Comparison of ENCODE assay signal across 9 cellular contexts in genomic region chr19:48329167-48329891, GRCh38. TPM values are rescaled to one million over a fixed set of nuclear protein-coding genes. Genes with fewer than 3 reads are reported as not detected.
DNase-seq lines count a peak whose midpoint lies in the region; FAIRE-seq and TF ChIP-seq lines count a peak whose summit lies in the region.
"Had no signal": no experiment of that assay in that cellular context is flagged by ENCODE, and none has a peak within 500 bp of the region (broad histone marks: within the 10 kb centered on the region; RNA-seq: fewer than 3 reads in every experiment).

No MANE protein-coding gene starts in this region.

- intact Hi-C loops in activated CD4-positive, alpha-beta T cell treated with anti-CD3 and anti-CD28 coated beads, Interleukin-2, amount 10 ng/mL, durations not matched to agents 24 days and 14 days (cut with micrococcal nuclease), result no loop called here
- intact Hi-C loops in endothelial cell of umbilical vein (cut with micrococcal nuclease), result no loop called here
- intact Hi-C loops in PC-9 (cut with micrococcal nuclease; ENCODE audit: unreplicated experiment), result no loop called here

- H3K9me1 ChIP-seq in endothelial cell of umbilical vein (replicated peaks; ENCODE audit: control insufficient read depth, extremely low read depth, insufficient read depth, low read length), result no peaks in the 10 kb centered on the region

- CTCF ChIA-PET in endothelial cell of umbilical vein (lab: Charles Lee) (interaction anchor here (2.1 to 2.2 kb wide), 2 partner anchors 9 to 15 kb away, joined by 6 to 8 read pairs; no protein-coding TSS in a partner anchor), PC-9 (lab: Charles Lee) (no interaction called here)

- H3K36me3 ChIP-seq in endothelial cell of umbilical vein (ENCODE audit: control insufficient read depth in 2 of 2, extremely low read depth in 1 of 2, insufficient read depth in 2 of 2, low read length in 2 of 2) (no peaks in the 10 kb centered on the region), rectal smooth muscle tissue (ENCODE audit: control insufficient read depth, insufficient read depth, low read length) (peaks cover 4% of the 10 kb centered on the region), PC-9 (ENCODE audit: low read depth) (no peaks in the 10 kb centered on the region)

- no peak overlapping the region for H3K27ac ChIP-seq in endothelial cell of umbilical vein (ENCODE audit: insufficient read depth, low read depth, low read length)
- peak overlapping the region; percentile 77 for H3K27ac ChIP-seq in rectal smooth muscle tissue (ENCODE audit: low read depth, low read length)
- no peak overlapping the region for H3K27ac ChIP-seq in PC-9

- no peaks in the 10 kb centered on the region for H3K9me2 ChIP-seq in PC-9 (ENCODE audit: insufficient read depth)

- POLR2A ChIA-PET in endothelial cell of umbilical vein (lab: Charles Lee) (no interaction called here), PC-9 (lab: Charles Lee; ENCODE audit: unreplicated experiment) (interaction anchor here (0.7 kb wide), 1 partner anchor 173 kb away, joined by 3 read pairs; no protein-coding TSS in a partner anchor)

- H3K4me1 Mint-ChIP-seq in activated CD4-positive, alpha-beta T cell treated with anti-CD3 and anti-CD28 coated beads, Interleukin-2, amount 10 ng/mL, durations not matched to agents 24 days and 14 days, result peaks cover 67% of the 10 kb centered on the region

- H3K9me3 Mint-ChIP-seq in activated CD4-positive, alpha-beta T cell treated with anti-CD3 and anti-CD28 coated beads, Interleukin-2, amount 10 ng/mL, durations not matched to agents 24 days and 14 days, result no peaks in the 10 kb centered on the region

- peaks cover 44% of the 10 kb centered on the region for H3F3A ChIP-seq in PC-9 (ENCODE audit: insufficient read depth, low read depth)

- H3K4me1 ChIP-seq in endothelial cell of umbilical vein (ENCODE audit: control insufficient read depth, extremely low read depth, insufficient read depth, low read length) (peaks cover 24% of the 10 kb centered on the region), rectal smooth muscle tissue (ENCODE audit: control insufficient read depth, insufficient read depth, low read length) (peaks cover 39% of the 10 kb centered on the region), PC-9 (replicated peaks; ENCODE audit: insufficient read depth) (peaks cover 35% of the 10 kb centered on the region)

- no peak for TF ChIP-seq CTCF in endothelial cell of umbilical vein (IDR thresholded peaks at IDR 0.05; ENCODE audit: extremely low read depth in 1 of 2, insufficient read depth in 1 of 2, low read depth in 1 of 2, low read length in 2 of 2)
- TF ChIP-seq CTCF in PC-9 (conservative IDR thresholded peaks at IDR 0.05), result no peak

- peak overlapping the region; percentile 86 for H3K4me3 Mint-ChIP-seq in activated CD4-positive, alpha-beta T cell treated with anti-CD3 and anti-CD28 coated beads, Interleukin-2, amount 10 ng/mL, durations not matched to agents 24 days and 14 days

- H3K27ac Mint-ChIP-seq in activated CD4-positive, alpha-beta T cell treated with anti-CD3 and anti-CD28 coated beads, Interleukin-2, amount 10 ng/mL, durations not matched to agents 24 days and 14 days, result peak overlapping the region; percentile 72

- H3K27me3 Mint-ChIP-seq in activated CD4-positive, alpha-beta T cell treated with anti-CD3 and anti-CD28 coated beads, Interleukin-2, amount 10 ng/mL, durations not matched to agents 24 days and 14 days, result no peaks in the 10 kb centered on the region

- H3K9me3 ChIP-seq in endothelial cell of umbilical vein (replicated peaks; ENCODE audit: control insufficient read depth, insufficient read depth, low read length), result no peaks in the 10 kb centered on the region
- H3K9me3 ChIP-seq in PC-9 (ENCODE audit: insufficient read depth, low read depth), result no peaks in the 10 kb centered on the region

- no peak for TF ChIP-seq POLR2A in endothelial cell of umbilical vein (IDR thresholded peaks at IDR 0.05; ENCODE audit: low read depth, low read length)

- peak; percentile 52 for FAIRE-seq in endothelial cell of umbilical vein (lab: Jason Lieb, UNC)

- H3K36me3 Mint-ChIP-seq in activated CD4-positive, alpha-beta T cell treated with anti-CD3 and anti-CD28 coated beads, Interleukin-2, amount 10 ng/mL, durations not matched to agents 24 days and 14 days (ENCODE audit: low read depth), result peaks cover 53% of the 10 kb centered on the region

- BruUV-seq in endothelial cell of umbilical vein (replicated peaks; lab: Mats Ljungman, UMichigan) (no TSS peak), PC-9 (replicated peaks; lab: Mats Ljungman, UMichigan) (no TSS peak)

- H3K27me3 ChIP-seq in endothelial cell of umbilical vein (ENCODE audit: control insufficient read depth in 2 of 2, insufficient read depth in 2 of 2, low read length in 2 of 2), result no peaks in the 10 kb centered on the region
- no peaks in the 10 kb centered on the region for H3K27me3 ChIP-seq in rectal smooth muscle tissue (ENCODE audit: control insufficient read depth, insufficient read depth, low read length)
- H3K27me3 ChIP-seq in PC-9 (ENCODE audit: insufficient read depth, low read depth), result no peaks in the 10 kb centered on the region

- no peak overlapping the region for H2AFZ ChIP-seq in endothelial cell of umbilical vein (ENCODE audit: low read depth, low read length)
- H2AFZ ChIP-seq in PC-9, result no peak overlapping the region

- DNase-seq in AG08396 (ENCODE audit: low spot score), result peak; percentile 57
- peak; percentile 32 for DNase-seq in HT1080 (ENCODE audit: low read depth)
- peak; percentile 81 for DNase-seq in activated CD4-positive, alpha-beta T cell treated with anti-CD3 and anti-CD28 coated beads, Interleukin-2, amount 10 ng/mL, durations not matched to agents 24 days and 14 days
- DNase-seq in endothelial cell of umbilical vein (ENCODE audit: low read depth, low spot score), result no peak
- no peak for DNase-seq in D341Med (ENCODE audit: low spot score)
- no peak for DNase-seq in PC-9
- no peak for DNase-seq in AML-193 (lab: John Stamatoyannopoulos, UW)

- H3K9ac ChIP-seq in endothelial cell of umbilical vein (replicated peaks; ENCODE audit: extremely low read depth, insufficient read depth, low read length), result no peak overlapping the region
- H3K9ac ChIP-seq in rectal smooth muscle tissue (ENCODE audit: low read length), result no peak overlapping the region

- peaks cover 13% of the 10 kb centered on the region for H3K79me2 ChIP-seq in endothelial cell of umbilical vein (ENCODE audit: control insufficient read depth, insufficient read depth, low read length)
- no peaks in the 10 kb centered on the region for H3K79me2 ChIP-seq in PC-9 (ENCODE audit: low read depth)

- H3K4me3 ChIP-seq in endothelial cell of umbilical vein (replicated peaks in 1 of 3; ENCODE audit: insufficient read depth in 1 of 3, low read depth in 1 of 3, low read length in 3 of 3), result no peak overlapping the region
- no peak overlapping the region for H3K4me3 ChIP-seq in rectal smooth muscle tissue (ENCODE audit: low read length)
- no peak overlapping the region for H3K4me3 ChIP-seq in PC-9

- H4K20me1 ChIP-seq in endothelial cell of umbilical vein (replicated peaks; ENCODE audit: control insufficient read depth, extremely low read depth, insufficient read depth, low read length) (no peaks in the 10 kb centered on the region), PC-9 (ENCODE audit: insufficient read depth) (no peaks in the 10 kb centered on the region)

- dilution Hi-C loops in endothelial cell of umbilical vein (cut with MboI; ENCODE audit: extremely low pct_ligation_motif_present, low sequenced_read_pairs), result no loop called here

- H3K4me2 ChIP-seq in endothelial cell of umbilical vein (ENCODE audit: insufficient read depth, low read length) (no peak overlapping the region), PC-9 (no peak overlapping the region)

RNA-seq across cellular contexts. Expression of gene EMP3, which starts 4.0 kb away (rescaled TPM):
- 379 and 513 TPM in 2 replicates for total RNA-seq in HT1080 (2014; rRNA removed; shearing (Covaris generic))
- 179 and 219 TPM in 2 replicates for polyA plus RNA-seq in HT1080 (2015; cell fraction: cytosol; rRNA removed)
- 113 and 124 TPM in 2 replicates for polyA plus RNA-seq in HT1080 (2015; cell fraction: nucleus; rRNA removed)
- total RNA-seq in activated CD4-positive, alpha-beta T cell treated with anti-CD3 and anti-CD28 coated beads, Interleukin-2, amount 10 ng/mL, durations not matched to agents 24 days and 14 days, result 278 and 281 TPM in 2 replicates
- total RNA-seq in endothelial cell of umbilical vein (107 and 127 TPM in 2 replicates), PC-9 (2021) (29.0 and 56.3 TPM in 2 replicates)
- polyA plus RNA-seq in endothelial cell of umbilical vein, result 406 and 565 TPM in 2 replicates
- polyA plus RNA-seq in endothelial cell of umbilical vein (2011; cell fraction: cytosol; rRNA removed), result 210 and 239 TPM in 2 replicates
- polyA plus RNA-seq in endothelial cell of umbilical vein (2011; cell fraction: nucleus; rRNA removed), result 66.3 and 79.3 TPM in 2 replicates
- polyA plus RNA-seq in endothelial cell of umbilical vein (2012), result 182 and 216 TPM in 2 replicates
- polyA minus RNA-seq in endothelial cell of umbilical vein, result 141 and 170 TPM in 2 replicates
- 101 TPM for polyA minus RNA-seq in endothelial cell of umbilical vein (2011; cell fraction: cytosol; rRNA and poly(A)+ RNA removed)
- polyA minus RNA-seq in endothelial cell of umbilical vein (2011; cell fraction: nucleus; rRNA and poly(A)+ RNA removed), result 28.9 and 33.6 TPM in 2 replicates

RNA-seq across cellular contexts. Expression of gene TMEM143, which starts 34.4 kb away (rescaled TPM):
- total RNA-seq in HT1080 (2014; rRNA removed; shearing (Covaris generic)), result 5.1 and 6.1 TPM in 2 replicates
- 5.5 and 7.8 TPM in 2 replicates for polyA plus RNA-seq in HT1080 (2015; cell fraction: cytosol; rRNA removed)
- 26.5 and 32.2 TPM in 2 replicates for polyA plus RNA-seq in HT1080 (2015; cell fraction: nucleus; rRNA removed)
- total RNA-seq in activated CD4-positive, alpha-beta T cell treated with anti-CD3 and anti-CD28 coated beads, Interleukin-2, amount 10 ng/mL, durations not matched to agents 24 days and 14 days, result 13.1 and 13.4 TPM in 2 replicates
- total RNA-seq in endothelial cell of umbilical vein, result 4.6 and 7.3 TPM in 2 replicates
- 5.4 and 6.2 TPM in 2 replicates for polyA plus RNA-seq in endothelial cell of umbilical vein
- 3.0 and 3.7 TPM in 2 replicates for polyA plus RNA-seq in endothelial cell of umbilical vein (2011; cell fraction: cytosol; rRNA removed)
- 15.8 and 21.1 TPM in 2 replicates for polyA plus RNA-seq in endothelial cell of umbilical vein (2011; cell fraction: nucleus; rRNA removed)
- polyA plus RNA-seq in endothelial cell of umbilical vein (2012), result 2.5 and 4.5 TPM in 2 replicates
- polyA minus RNA-seq in endothelial cell of umbilical vein, result 3.7 and 4.2 TPM in 2 replicates
- polyA minus RNA-seq in endothelial cell of umbilical vein (2011; cell fraction: cytosol; rRNA and poly(A)+ RNA removed), result 10.2 TPM
- 3.8 and 3.9 TPM in 2 replicates for polyA minus RNA-seq in endothelial cell of umbilical vein (2011; cell fraction: nucleus; rRNA and poly(A)+ RNA removed)
- 24.8 and 31.3 TPM in 2 replicates for total RNA-seq in PC-9 (2021)

RNA-seq across cellular contexts. Expression of gene SYNGR4, which starts 34.8 kb away (rescaled TPM):
- total RNA-seq in HT1080 (2014; rRNA removed; shearing (Covaris generic)), result not detected in 2 replicates
- not detected in 2 replicates for polyA plus RNA-seq in HT1080 (2015; cell fraction: cytosol; rRNA removed)
- not detected in 2 replicates for polyA plus RNA-seq in HT1080 (2015; cell fraction: nucleus; rRNA removed)
- total RNA-seq in activated CD4-positive, alpha-beta T cell treated with anti-CD3 and anti-CD28 coated beads, Interleukin-2, amount 10 ng/mL, durations not matched to agents 24 days and 14 days, result 0.33 TPM in 1 of 2 replicates, not detected in the other
- total RNA-seq in endothelial cell of umbilical vein (not detected in 2 replicates), PC-9 (2021) (1.3 and 2.1 TPM in 2 replicates)
- not detected in 2 replicates for polyA plus RNA-seq in endothelial cell of umbilical vein
- polyA plus RNA-seq in endothelial cell of umbilical vein (2011; cell fraction: cytosol; rRNA removed), result not detected in 2 replicates
- not detected in 2 replicates for polyA plus RNA-seq in endothelial cell of umbilical vein (2011; cell fraction: nucleus; rRNA removed)
- polyA plus RNA-seq in endothelial cell of umbilical vein (2012), result not detected in 2 replicates
- polyA minus RNA-seq in endothelial cell of umbilical vein, result not detected in 2 replicates
- polyA minus RNA-seq in endothelial cell of umbilical vein (2011; cell fraction: cytosol; rRNA and poly(A)+ RNA removed), result not detected
- not detected in 2 replicates for polyA minus RNA-seq in endothelial cell of umbilical vein (2011; cell fraction: nucleus; rRNA and poly(A)+ RNA removed)
- total RNA-seq: glomerular endothelial cell had no signal

RNA-seq across cellular contexts. Expression of gene ZNF114, which starts 59.4 kb away (rescaled TPM):
- 1.8 and 2.5 TPM in 2 replicates for total RNA-seq in HT1080 (2014; rRNA removed; shearing (Covaris generic))
- 0.06 TPM in 1 of 2 replicates, not detected in the other for polyA plus RNA-seq in HT1080 (2015; cell fraction: cytosol; rRNA removed)
- not detected in 2 replicates for polyA plus RNA-seq in HT1080 (2015; cell fraction: nucleus; rRNA removed)
- total RNA-seq in activated CD4-positive, alpha-beta T cell treated with anti-CD3 and anti-CD28 coated beads, Interleukin-2, amount 10 ng/mL, durations not matched to agents 24 days and 14 days, result 0.21 and 0.30 TPM in 2 replicates
- total RNA-seq in endothelial cell of umbilical vein (0.39 and 1.5 TPM in 2 replicates), PC-9 (2021) (14.8 and 15.5 TPM in 2 replicates)
- polyA plus RNA-seq in endothelial cell of umbilical vein, result 0.12 and 0.38 TPM in 2 replicates
- 0.44 and 0.68 TPM in 2 replicates for polyA plus RNA-seq in endothelial cell of umbilical vein (2011; cell fraction: cytosol; rRNA removed)
- 0.24 and 0.34 TPM in 2 replicates for polyA plus RNA-seq in endothelial cell of umbilical vein (2011; cell fraction: nucleus; rRNA removed)
- 0.35 and 0.36 TPM in 2 replicates for polyA plus RNA-seq in endothelial cell of umbilical vein (2012)
- 1.1 TPM in 1 of 2 replicates, not detected in the other for polyA minus RNA-seq in endothelial cell of umbilical vein
- 5.5 TPM for polyA minus RNA-seq in endothelial cell of umbilical vein (2011; cell fraction: cytosol; rRNA and poly(A)+ RNA removed)
- 0.48 and 0.96 TPM in 2 replicates for polyA minus RNA-seq in endothelial cell of umbilical vein (2011; cell fraction: nucleus; rRNA and poly(A)+ RNA removed)

Comparison
In these comparisons a context has a peak if more than half of its experiments do, and no peak if none do; other contexts are left out.
1. DNase-seq: peak in AG08396 (single experiment), HT1080 (single experiment) and activated CD4-positive, alpha-beta T cell treated with anti-CD3 and anti-CD28 coated beads, Interleukin-2, amount 10 ng/mL, durations not matched to agents 24 days and 14 days (single experiment); none in endothelial cell of umbilical vein (single experiment), D341Med (single experiment), PC-9 (0 of 2) and AML-193 (0 of 2).